ENCODE assay signal across 8 cellular contexts in genomic region chr12:6853626-6854025, GRCh38. TPM values are rescaled to one million over a fixed set of nuclear protein-coding genes. Genes with fewer than 3 reads are reported as not detected.
A peak's percentile ranks its signal among the peaks of the same experiment; 100 is the strongest.
DNase-seq lines count a peak whose midpoint lies in the region; ATAC-seq and TF ChIP-seq lines count a peak whose summit lies in the region.

No MANE protein-coding gene starts in this region.

- H3K27ac ChIP-seq in left lung (peak overlapping the region; percentile 95 to 96), tibial nerve (peak overlapping the region in 3 of 4 donors; percentile 24 to 94 (median 88))

- H3K4me3 ChIP-seq in left lung (peak overlapping the region in 1 of 2 donors; percentile 62), tibial nerve (no peak overlapping the region)

- H3K36me3 Mint-ChIP-seq in activated naive CD4-positive, alpha-beta T cell treated with anti-CD3 and anti-CD28 coated beads, Interleukin-2, amount 10 ng/mL, durations not matched to agents 7 days and 5 days = peaks cover 48% of the 10 kb centered on the region
- H3K36me3 Mint-ChIP-seq in activated naive CD8-positive, alpha-beta T cell treated with anti-CD3 and anti-CD28 coated beads for 36 hours = peaks cover 24% of the 10 kb centered on the region

- H3K9me3 ChIP-seq in left lung (no peaks in the 10 kb centered on the region), tibial nerve (no peaks in the 10 kb centered on the region)

- H3K27me3 ChIP-seq in left lung = no peaks in the 10 kb centered on the region
- H3K27me3 ChIP-seq in tibial nerve = no peaks in the 10 kb centered on the region

- no peak for DNase-seq in activated naive CD4-positive, alpha-beta T cell treated with anti-CD3 and anti-CD28 coated beads, Interleukin-2, amount 10 ng/mL, durations not matched to agents 7 days and 5 days
- DNase-seq in activated naive CD4-positive, alpha-beta T cell (lab: John Stamatoyannopoulos, UW) = no peak
- no peak for DNase-seq in activated naive CD8-positive, alpha-beta T cell treated with anti-CD3 and anti-CD28 coated beads for 36 hours
- DNase-seq in left lung (no peak), tibial nerve (ENCODE audit: low spot score in 2 of 2) (no peak), SHP77 (lab: John Stamatoyannopoulos, UW) (no peak)

- TF ChIP-seq CTCF in left lung (IDR thresholded peaks at IDR 0.05) (no peak), tibial nerve (IDR thresholded peaks at IDR 0.05) (no peak)

- H3K4me1 ChIP-seq in left lung = peaks cover 11 to 29% of the 10 kb centered on the region in 2 donors
- H3K4me1 ChIP-seq in tibial nerve = peaks cover 0 to 23% (median 14%) of the 10 kb centered on the region in 4 donors

- peaks cover 43% of the 10 kb centered on the region for H3K4me1 Mint-ChIP-seq in activated naive CD4-positive, alpha-beta T cell treated with anti-CD3 and anti-CD28 coated beads, Interleukin-2, amount 10 ng/mL, durations not matched to agents 7 days and 5 days
- peaks cover 29% of the 10 kb centered on the region for H3K4me1 Mint-ChIP-seq in activated naive CD8-positive, alpha-beta T cell treated with anti-CD3 and anti-CD28 coated beads for 36 hours

- no peaks in the 10 kb centered on the region for H3K9me3 Mint-ChIP-seq in activated naive CD4-positive, alpha-beta T cell treated with anti-CD3 and anti-CD28 coated beads, Interleukin-2, amount 10 ng/mL, durations not matched to agents 7 days and 5 days
- no peaks in the 10 kb centered on the region for H3K9me3 Mint-ChIP-seq in activated naive CD8-positive, alpha-beta T cell treated with anti-CD3 and anti-CD28 coated beads for 36 hours

- H3K4me3 Mint-ChIP-seq in activated naive CD4-positive, alpha-beta T cell treated with anti-CD3 and anti-CD28 coated beads, Interleukin-2, amount 10 ng/mL, durations not matched to agents 7 days and 5 days = peak overlapping the region; percentile 84
- peak overlapping the region; percentile 97 for H3K4me3 Mint-ChIP-seq in activated naive CD8-positive, alpha-beta T cell treated with anti-CD3 and anti-CD28 coated beads for 36 hours

- H3K36me3 ChIP-seq in left lung (peaks cover 0 to 36% of the 10 kb centered on the region in 2 donors), tibial nerve (peaks cover 2 to 46% (median 5%) of the 10 kb centered on the region in 3 donors)

- peak overlapping the region; percentile 100 for H3K27ac Mint-ChIP-seq in activated naive CD4-positive, alpha-beta T cell treated with anti-CD3 and anti-CD28 coated beads, Interleukin-2, amount 10 ng/mL, durations not matched to agents 7 days and 5 days
- peak overlapping the region; percentile 95 for H3K27ac Mint-ChIP-seq in activated naive CD8-positive, alpha-beta T cell treated with anti-CD3 and anti-CD28 coated beads for 36 hours

- no peak for TF ChIP-seq EP300 in tibial nerve (IDR thresholded peaks at IDR 0.05)

- intact Hi-C loops in left lung (cut with DNase I) = no loop called here

- ATAC-seq in left lung (no peak), HG02840 (IDR thresholded peaks at IDR 0.05; ENCODE audit: low FRiP score, unreplicated experiment) (no peak), GM18520 (IDR thresholded peaks at IDR 0.05; ENCODE audit: unreplicated experiment) (no peak)

- H3K27me3 Mint-ChIP-seq in activated naive CD4-positive, alpha-beta T cell treated with anti-CD3 and anti-CD28 coated beads, Interleukin-2, amount 10 ng/mL, durations not matched to agents 7 days and 5 days = no peaks in the 10 kb centered on the region
- no peaks in the 10 kb centered on the region for H3K27me3 Mint-ChIP-seq in activated naive CD8-positive, alpha-beta T cell treated with anti-CD3 and anti-CD28 coated beads for 36 hours

- CTCF ChIA-PET in activated naive CD4-positive, alpha-beta T cell treated with anti-CD3 and anti-CD28 coated beads, Interleukin-2, amount 10 ng/mL, durations not matched to agents 7 days and 5 days (lab: Charles Lee) = interaction anchor here (0.9 to 6.2 kb wide), 8 partner anchors 10 to 310 kb away, joined by 3 to 38 read pairs (median 6); partner anchors contain the start of genes SPSB2 and TPI1

- 76 to 81% methylated on average over 1 of the region's 1 CpG for WGBS in tibial nerve, 2 donors

- TF ChIP-seq POLR2A in tibial nerve (IDR thresholded peaks at IDR 0.05) = no peak

RNA-seq across cellular contexts. Expression of gene USP5, which starts 1.7 kb away (rescaled TPM):
- total RNA-seq in activated naive CD8-positive, alpha-beta T cell treated with anti-CD3 and anti-CD28 coated beads for 36 hours = 100 to 1,000 TPM; 125 to 127 TPM
- total RNA-seq in left lung (10 to 100 TPM; 80.2 to 90.2 TPM), tibial nerve (10 to 100 TPM; 47.6 to 63.9 (median 56.8) TPM)

RNA-seq across cellular contexts. Expression of gene CDCA3, which starts 2.5 kb away (rescaled TPM):
- 10 to 100 TPM; 62.5 to 64.0 TPM for total RNA-seq in activated naive CD8-positive, alpha-beta T cell treated with anti-CD3 and anti-CD28 coated beads for 36 hours
- total RNA-seq in left lung = 1 to 10 TPM; 2.0 to 7.7 TPM
- total RNA-seq in tibial nerve = 10 to 100 TPM in 1 of 4 donors, 1 to 10 TPM in 1, under 1 TPM in 2; 0.21 to 19.4 (median 3.6) TPM

RNA-seq across cellular contexts. Expression of gene GNB3, which starts 12.9 kb away (rescaled TPM):
- under 1 TPM in 1 of 2 experiments, not detected in 1; 0.10 TPM for total RNA-seq in activated naive CD8-positive, alpha-beta T cell treated with anti-CD3 and anti-CD28 coated beads for 36 hours
- total RNA-seq in left lung = 1 to 10 TPM; 2.0 to 3.3 TPM
- total RNA-seq in tibial nerve = 1 to 10 TPM in 3 of 4 donors, under 1 TPM in 1; 0.84 to 9.9 (median 5.6) TPM

RNA-seq across cellular contexts. Expression of gene TPI1, which starts 13.7 kb away (rescaled TPM):
- total RNA-seq in activated naive CD8-positive, alpha-beta T cell treated with anti-CD3 and anti-CD28 coated beads for 36 hours = 1,000 to 10,000 TPM; 1,593 to 1,653 TPM
- total RNA-seq in left lung (100 to 1,000 TPM; 394 to 521 TPM), tibial nerve (100 to 1,000 TPM; 189 to 346 (median 282) TPM)

RNA-seq across cellular contexts. Expression of gene SPSB2, which starts 19.5 kb away (rescaled TPM):
- 1 to 10 TPM; 2.7 to 3.0 TPM for total RNA-seq in activated naive CD8-positive, alpha-beta T cell treated with anti-CD3 and anti-CD28 coated beads for 36 hours
- total RNA-seq in left lung (10 to 100 TPM; 24.5 to 27.1 TPM), tibial nerve (10 to 100 TPM in 3 of 4 donors, 1 to 10 TPM in 1; 9.4 to 12.7 (median 11.8) TPM)
